ENCODE assay signal across 13 cellular contexts in the genomic region with DNA sequence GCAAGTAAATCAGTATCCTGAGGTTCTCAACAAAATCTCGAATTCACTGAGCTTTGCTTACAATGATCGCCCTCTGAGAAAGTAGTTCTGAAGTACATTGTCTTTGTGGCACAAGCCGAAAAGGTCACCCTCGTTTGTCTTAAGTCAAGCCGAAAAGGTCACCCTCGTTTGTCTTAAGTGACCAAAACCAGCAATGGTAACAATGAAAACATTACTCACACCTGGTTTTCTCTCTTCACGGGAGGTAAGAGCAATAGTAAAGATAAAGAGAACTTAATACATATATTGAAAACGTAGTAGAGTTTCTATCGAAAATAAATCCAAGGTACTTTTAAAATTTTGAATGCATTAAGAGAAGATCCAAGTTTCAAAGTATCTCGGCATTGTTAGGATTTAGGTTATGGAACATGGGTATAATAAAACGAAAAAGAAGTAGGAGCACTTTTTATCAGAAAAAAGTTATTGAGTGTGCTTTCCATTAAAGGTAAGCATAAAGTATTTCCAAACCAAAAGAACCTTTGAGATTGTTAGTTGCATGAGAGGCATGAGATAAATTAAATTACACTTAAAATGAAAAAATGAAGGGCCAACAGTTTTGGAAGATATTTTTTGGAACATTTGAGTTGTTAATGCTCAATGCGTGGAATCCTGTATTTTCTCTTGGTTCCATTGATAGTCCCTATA. TPM values are rescaled to one million over a fixed set of nuclear protein-coding genes. Genes with fewer than 3 reads are reported as not detected.
DNase-seq lines count a peak whose midpoint lies in the region; ATAC-seq and TF ChIP-seq lines count a peak whose summit lies in the region.
"Had no signal": no experiment of that assay in that cellular context is flagged by ENCODE, and none has a peak within 500 bp of the region (broad histone marks: within the 10 kb centered on the region; RNA-seq: fewer than 3 reads in every experiment).

No MANE protein-coding gene starts in this region.

- no peaks in the 10 kb centered on the region for H3F3A ChIP-seq in smooth muscle cell (ENCODE audit: low read depth)

- no peaks in the 10 kb centered on the region for H3K9me3 Mint-ChIP-seq in activated T-cell treated with anti-CD3 and anti-CD28 coated beads, Interleukin-2, amount 50 U/mL, for 4 hours
- H3K9me3 Mint-ChIP-seq in T-cell (no peaks in the 10 kb centered on the region), glutamatergic neuron (ENCODE audit: unreplicated experiment) (peaks cover 9% of the 10 kb centered on the region), immature natural killer cell (peaks cover 0 to 3% (median 0%) of the 10 kb centered on the region in 6 donors)
- H3K9me3 Mint-ChIP-seq in CD8-positive, alpha-beta memory T cell = peaks cover 0 to 3% (median 0%) of the 10 kb centered on the region in 5 donors

- ATAC-seq in activated T-cell treated with anti-CD3 and anti-CD28 coated beads, Interleukin-2, amount 50 U/mL, for 4 hours = no peak
- ATAC-seq in T-cell (replicated peaks in 1 of 4) = no peak

- no peak for DNase-seq in activated T-cell treated with anti-CD3 and anti-CD28 coated beads, Interleukin-2, amount 50 U/mL, for 4 hours
- no peak for DNase-seq in activated T-cell treated with anti-CD3 and anti-CD28 coated beads, Interleukin-2, amount 50 U/mL, for 48 hours
- DNase-seq in T-cell (no peak), glutamatergic neuron (no peak), smooth muscle cell (lab: John Stamatoyannopoulos, UW; ENCODE audit: unreplicated experiment) (no peak), immature natural killer cell (no peak), mucosa of gallbladder (ENCODE audit: low spot score) (no peak)
- DNase-seq in CD8-positive, alpha-beta memory T cell = no peak
- DNase-seq: DND-41, NCI-H187 treated with DMSO at 0.1 percent for 48 hours, psoas muscle had no signal

- TF ChIP-seq CTCF in glutamatergic neuron (IDR thresholded peaks at IDR 0.05; ENCODE audit: partially characterized antibody, unreplicated experiment) = no peak
- no peak for TF ChIP-seq CTCF in smooth muscle cell (IDR thresholded peaks at IDR 0.05; ENCODE audit: borderline replicate concordance, insufficient read depth, poor library complexity, severe bottlenecking)

- no peaks in the 10 kb centered on the region for H4K20me1 ChIP-seq in smooth muscle cell (ENCODE audit: low read depth)

- CTCF ChIA-PET in T-cell (lab: Charles Lee) = no interaction called here
- CTCF ChIA-PET in CD8-positive, alpha-beta memory T cell (lab: Charles Lee) = no interaction called here

- no peak overlapping the region for H2AFZ ChIP-seq in smooth muscle cell (ENCODE audit: low read depth)

- no peaks in the 10 kb centered on the region for H3K36me3 ChIP-seq in smooth muscle cell (ENCODE audit: low read depth)
- no peaks in the 10 kb centered on the region for H3K36me3 ChIP-seq in CD8-positive, alpha-beta memory T cell (ENCODE audit: insufficient read depth, low read length)
- H3K36me3 ChIP-seq: cardiac muscle cell had no signal

- peaks cover 28% of the 10 kb centered on the region for H3K4me1 Mint-ChIP-seq in activated T-cell treated with anti-CD3 and anti-CD28 coated beads, Interleukin-2, amount 50 U/mL, for 4 hours (ENCODE audit: low read depth)
- H3K4me1 Mint-ChIP-seq in T-cell (peaks cover 28 to 30% (median 30%) of the 10 kb centered on the region in 3 donors), glutamatergic neuron (ENCODE audit: low read depth, unreplicated experiment) (peaks cover 5% of the 10 kb centered on the region), immature natural killer cell (no peaks in the 10 kb centered on the region)
- H3K4me1 Mint-ChIP-seq in CD8-positive, alpha-beta memory T cell = peaks cover 4 to 33% (median 10%) of the 10 kb centered on the region in 3 donors

- WGBS in smooth muscle cell (ENCODE audit: low lambda C conversion rate) = 64% methylated on average over 12 of the region's 12 CpGs

- peaks cover 58% of the 10 kb centered on the region for H3K27me3 Mint-ChIP-seq in activated T-cell treated with anti-CD3 and anti-CD28 coated beads, Interleukin-2, amount 50 U/mL, for 4 hours (ENCODE audit: low read depth)
- peaks cover 61 to 71% of the 10 kb centered on the region in 2 donors for H3K27me3 Mint-ChIP-seq in T-cell
- H3K27me3 Mint-ChIP-seq in glutamatergic neuron (ENCODE audit: unreplicated experiment) = peaks cover 27% of the 10 kb centered on the region
- peaks cover 46 to 55% of the 10 kb centered on the region in 2 donors for H3K27me3 Mint-ChIP-seq in CD8-positive, alpha-beta memory T cell
- peaks cover 10 to 30% (median 12%) of the 10 kb centered on the region in 3 donors for H3K27me3 Mint-ChIP-seq in immature natural killer cell (ENCODE audit: low read depth in 3 of 3)

- H3K4me3 Mint-ChIP-seq in activated T-cell treated with anti-CD3 and anti-CD28 coated beads, Interleukin-2, amount 50 U/mL, for 4 hours = peak overlapping the region; percentile 59
- H3K4me3 Mint-ChIP-seq in T-cell = peak overlapping the region; percentile 64 to 75 (median 66)
- peak overlapping the region; percentile 61 for H3K4me3 Mint-ChIP-seq in glutamatergic neuron (ENCODE audit: unreplicated experiment)
- H3K4me3 Mint-ChIP-seq in CD8-positive, alpha-beta memory T cell = peak overlapping the region in 3 of 7 donors; percentile 9 to 56 (median 50)
- H3K4me3 Mint-ChIP-seq in immature natural killer cell = no peak overlapping the region

- H3K4me2 ChIP-seq in smooth muscle cell = peak overlapping the region; percentile 93

- no peaks in the 10 kb centered on the region for H3K79me2 ChIP-seq in smooth muscle cell (ENCODE audit: low read depth)

- H3K27me3 ChIP-seq in smooth muscle cell (ENCODE audit: low read depth) = peaks cover 82% of the 10 kb centered on the region
- H3K27me3 ChIP-seq in CD8-positive, alpha-beta memory T cell (ENCODE audit: insufficient read depth, low read length, poor library complexity, severe bottlenecking) = peaks cover 7% of the 10 kb centered on the region

- POLR2A ChIA-PET in T-cell (lab: Charles Lee) = no interaction called here
- POLR2A ChIA-PET in CD8-positive, alpha-beta memory T cell (lab: Charles Lee) = no interaction called here

- H3K4me1 ChIP-seq in smooth muscle cell (ENCODE audit: low read depth) = peaks cover 14% of the 10 kb centered on the region
- H3K4me1 ChIP-seq in CD8-positive, alpha-beta memory T cell (ENCODE audit: insufficient read depth, low read length) = no peaks in the 10 kb centered on the region

- peak overlapping the region; percentile 29 for H3K27ac ChIP-seq in smooth muscle cell (ENCODE audit: low read depth)
- H3K27ac ChIP-seq in CD8-positive, alpha-beta memory T cell (ENCODE audit: low read depth, low read length) = no peak overlapping the region
- H3K27ac ChIP-seq: cardiac muscle cell, psoas muscle had no signal

- H3K4me3 ChIP-seq in smooth muscle cell = peak overlapping the region; percentile 60
- no peak overlapping the region for H3K4me3 ChIP-seq in CD8-positive, alpha-beta memory T cell (ENCODE audit: low read length)
- H3K4me3 ChIP-seq: lung had no signal

- no peaks in the 10 kb centered on the region for H3K9me3 ChIP-seq in smooth muscle cell (replicated peaks; ENCODE audit: low read depth)
- H3K9me3 ChIP-seq in CD8-positive, alpha-beta memory T cell (ENCODE audit: low read length) = no peaks in the 10 kb centered on the region
- H3K9me3 ChIP-seq: psoas muscle had no signal

- H3K27ac Mint-ChIP-seq in T-cell = no peak overlapping the region
- no peak overlapping the region for H3K27ac Mint-ChIP-seq in glutamatergic neuron (ENCODE audit: unreplicated experiment)
- no peak overlapping the region for H3K27ac Mint-ChIP-seq in CD8-positive, alpha-beta memory T cell
- H3K27ac Mint-ChIP-seq in immature natural killer cell = no peak overlapping the region

- H3K36me3 Mint-ChIP-seq in activated T-cell treated with anti-CD3 and anti-CD28 coated beads, Interleukin-2, amount 50 U/mL, for 4 hours (ENCODE audit: insufficient read depth) = no peaks in the 10 kb centered on the region
- no peaks in the 10 kb centered on the region for H3K36me3 Mint-ChIP-seq in T-cell
- no peaks in the 10 kb centered on the region for H3K36me3 Mint-ChIP-seq in glutamatergic neuron (ENCODE audit: unreplicated experiment)
- H3K36me3 Mint-ChIP-seq in CD8-positive, alpha-beta memory T cell = no peaks in the 10 kb centered on the region
- peaks cover 0 to 4% (median 0%) of the 10 kb centered on the region in 3 donors for H3K36me3 Mint-ChIP-seq in immature natural killer cell

- H3K9ac ChIP-seq in smooth muscle cell (ENCODE audit: low read depth) = no peak overlapping the region

RNA-seq across cellular contexts. Expression of gene BARX2, which starts 1.2 kb away (rescaled TPM):
- under 1 TPM; 0.11 to 0.87 (median 0.28) TPM for total RNA-seq in activated T-cell treated with anti-CD3 and anti-CD28 coated beads, Interleukin-2, amount 50 U/mL, for 4 hours
- total RNA-seq in T-cell (not detected), glutamatergic neuron (ENCODE audit: unreplicated experiment) (not detected), smooth muscle cell (2.2 and 4.8 TPM in 2 replicates), mucosa of gallbladder (7.0 TPM)
- polyA plus RNA-seq in smooth muscle cell (1.2 and 3.2 TPM in 2 replicates), immature natural killer cell (not detected)
- not detected for total RNA-seq in CD8-positive, alpha-beta memory T cell
- not detected for polyA plus RNA-seq in CD8-positive, alpha-beta memory T cell
- polyA plus RNA-seq: psoas muscle had no signal

Comparison
In these comparisons a context has a peak if more than half of its experiments do, and no peak if none do; other contexts are left out.
1. H3K4me3 Mint-ChIP-seq: peak in activated T-cell treated with anti-CD3 and anti-CD28 coated beads, Interleukin-2, amount 50 U/mL, for 4 hours (single experiment), T-cell (3 of 3) and glutamatergic neuron (single experiment); none in immature natural killer cell (0 of 5).